ENCODE assay signal across 9 cellular contexts in the genomic region with DNA sequence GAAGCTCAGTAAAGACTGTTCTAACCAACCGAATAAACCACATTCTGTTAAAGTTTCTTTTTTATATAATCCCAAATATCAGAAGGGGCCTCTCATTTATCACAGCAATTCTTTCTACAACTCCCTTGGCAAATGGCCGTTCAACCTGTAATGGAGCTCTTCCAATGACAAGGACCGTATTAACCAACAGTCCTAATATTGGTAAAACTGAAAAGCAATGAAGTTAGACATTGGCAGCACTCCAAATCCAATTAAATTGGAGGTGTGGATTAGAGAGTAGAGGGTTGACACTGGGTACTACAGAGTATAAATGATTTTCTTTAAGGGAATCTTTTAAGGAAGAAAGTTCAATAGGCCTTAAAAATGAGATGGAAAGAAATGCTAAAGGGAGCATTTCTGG. TPM values are rescaled to one million over a fixed set of nuclear protein-coding genes. Genes with fewer than 3 reads are reported as not detected.
A peak's percentile ranks its signal among the peaks of the same experiment; 100 is the strongest.
DNase-seq lines count a peak whose midpoint lies in the region; ATAC-seq lines count a peak whose summit lies in the region.
"Had no signal": no experiment of that assay in that cellular context is flagged by ENCODE, and none has a peak within 500 bp of the region (broad histone marks: within the 10 kb centered on the region; RNA-seq: fewer than 3 reads in every experiment).

No MANE protein-coding gene starts in this region.

- H3K4me3 Mint-ChIP-seq in T-helper 1 cell treated with Interleukin-12 subunit alpha and Interleukin-12 subunit beta and Interleukin-4 antibody, amounts not matched to agents 30 μg/mL and 1 μg/mL, for 36 hours: no peak overlapping the region
- H3K4me3 Mint-ChIP-seq: mesothelial cell of epicardium had no signal

- H3K27ac ChIP-seq in SJSA1: no peak overlapping the region; the same call in 1 of the 2 replicates
- no peak overlapping the region for H3K27ac ChIP-seq in thymus (ENCODE audit: low read depth)

- H3K36me3 Mint-ChIP-seq in T-helper 1 cell treated with Interleukin-12 subunit alpha and Interleukin-12 subunit beta and Interleukin-4 antibody, amounts not matched to agents 30 μg/mL and 1 μg/mL, for 36 hours (ENCODE audit: low read depth): peaks cover 14% of the 10 kb centered on the region

- peaks cover 9% of the 10 kb centered on the region for H3K27me3 Mint-ChIP-seq in T-helper 1 cell treated with Interleukin-12 subunit alpha and Interleukin-12 subunit beta and Interleukin-4 antibody, amounts not matched to agents 30 μg/mL and 1 μg/mL, for 36 hours (ENCODE audit: low read depth)

- H3K9me3 Mint-ChIP-seq in T-helper 1 cell treated with Interleukin-12 subunit alpha and Interleukin-12 subunit beta and Interleukin-4 antibody, amounts not matched to agents 30 μg/mL and 1 μg/mL, for 36 hours: no peaks in the 10 kb centered on the region
- H3K9me3 Mint-ChIP-seq: mesothelial cell of epicardium had no signal

- no peak for DNase-seq in T-helper 1 cell
- peak in 1 of 2 experiments; percentile 12 for DNase-seq in SJSA1 (ENCODE audit: low read depth in 1 of 2, low spot score in 2 of 2)
- DNase-seq in effector CD4-positive, alpha-beta T cell: no peak
- DNase-seq in NOMO-1 treated with dmso at 0.1 percent for 144 hours (lab: John Stamatoyannopoulos, UW; ENCODE audit: unreplicated experiment): no peak

- WGBS in thymus: 71% methylated on average over 3 of the region's 3 CpGs

- H3K4me3 ChIP-seq in SJSA1 (peak overlapping the region; percentile 91), iPS-18c (ENCODE audit: insufficient read depth, low read depth, low read length) (peak overlapping the region; percentile 93), thymus (ENCODE audit: low read length) (peak overlapping the region; percentile 96)

- peaks cover 14% of the 10 kb centered on the region for H3K4me1 Mint-ChIP-seq in T-helper 1 cell treated with Interleukin-12 subunit alpha and Interleukin-12 subunit beta and Interleukin-4 antibody, amounts not matched to agents 30 μg/mL and 1 μg/mL, for 36 hours (ENCODE audit: low read depth)

- H3K27ac Mint-ChIP-seq in T-helper 1 cell treated with Interleukin-12 subunit alpha and Interleukin-12 subunit beta and Interleukin-4 antibody, amounts not matched to agents 30 μg/mL and 1 μg/mL, for 36 hours: peak overlapping the region; percentile 41

- ATAC-seq in HG03442 (IDR thresholded peaks at IDR 0.05; ENCODE audit: unreplicated experiment): no peak

- H3K9me3 ChIP-seq in SJSA1 (replicated peaks): no peaks in the 10 kb centered on the region
- no peaks in the 10 kb centered on the region for H3K9me3 ChIP-seq in iPS-18c (ENCODE audit: control insufficient read depth, insufficient read depth, low read length)
- no peaks in the 10 kb centered on the region for H3K9me3 ChIP-seq in thymus (ENCODE audit: control insufficient read depth)

- H3K27me3 ChIP-seq in SJSA1 (replicated peaks) (no peaks in the 10 kb centered on the region), thymus (ENCODE audit: control insufficient read depth, insufficient read depth) (no peaks in the 10 kb centered on the region)

- peaks cover 17% of the 10 kb centered on the region for H3K4me1 ChIP-seq in SJSA1 (replicated peaks)
- H3K4me1 ChIP-seq in thymus (ENCODE audit: control insufficient read depth, insufficient read depth, low read length): peaks cover 7% of the 10 kb centered on the region

- H3K36me3 ChIP-seq in SJSA1 (peaks cover 46% of the 10 kb centered on the region), thymus (ENCODE audit: control insufficient read depth, insufficient read depth) (peaks cover 4% of the 10 kb centered on the region)

RNA-seq across cellular contexts. Expression of a gene that starts 0.8 kb away (rescaled TPM):
- 208 and 246 TPM in 2 replicates for total RNA-seq in SJSA1 (2014; rRNA removed; shearing (Covaris generic))
- polyA plus RNA-seq in thymus: 25.9 TPM

RNA-seq across cellular contexts. Expression of a gene that starts 22.7 kb away (rescaled TPM):
- total RNA-seq in SJSA1 (2014; rRNA removed; shearing (Covaris generic)): 13.6 and 22.1 TPM in 2 replicates
- polyA plus RNA-seq in thymus: 3.3 TPM
